Comparison of ENCODE assay signal across 1 cellular context in the genomic region with DNA sequence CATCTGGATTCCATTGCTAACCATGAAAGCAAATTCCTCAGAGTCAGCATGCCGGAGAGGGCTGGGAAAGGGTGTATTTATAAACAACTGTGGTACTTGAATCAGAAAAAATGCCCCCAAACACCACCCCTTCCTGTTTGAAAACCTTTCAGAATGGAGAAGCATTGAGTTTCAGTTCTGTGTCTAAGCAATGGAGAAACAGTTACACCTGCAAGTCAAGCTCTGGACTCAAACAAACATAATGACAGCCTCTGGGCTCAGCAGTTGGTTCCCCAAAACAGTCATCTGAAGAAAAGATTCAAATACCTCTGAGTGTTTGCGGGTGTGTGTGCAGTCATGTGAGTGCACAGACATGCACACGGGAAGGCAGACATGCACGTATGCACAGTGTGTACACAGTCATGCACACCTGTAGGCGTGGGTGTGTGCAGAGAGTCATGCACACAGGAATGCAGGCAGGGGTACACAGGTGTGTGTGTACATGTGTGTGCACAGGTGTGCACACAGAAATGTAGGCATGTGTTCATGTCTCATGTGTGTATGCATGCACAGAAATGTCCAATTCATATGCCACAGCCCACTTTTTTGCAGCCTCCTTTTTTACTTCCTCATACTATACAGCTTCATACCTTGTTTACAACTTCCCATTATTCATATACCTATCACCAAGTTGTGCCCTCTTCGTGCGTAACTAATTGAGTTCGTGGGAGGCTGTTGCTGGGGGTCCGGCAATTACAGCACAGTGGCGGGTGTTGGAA.
A peak's percentile ranks its signal among the peaks of the same experiment; 100 is the strongest.
TF ChIP-seq lines count a peak whose summit lies in the region.

No MANE protein-coding gene starts in this region.

TF ChIP-seq in GM12878, 131 proteins besides CTCF, POLR2A, EP300 and RAD21 (continued from another document and continues in another):
- TF ChIP-seq, protein P1, sequence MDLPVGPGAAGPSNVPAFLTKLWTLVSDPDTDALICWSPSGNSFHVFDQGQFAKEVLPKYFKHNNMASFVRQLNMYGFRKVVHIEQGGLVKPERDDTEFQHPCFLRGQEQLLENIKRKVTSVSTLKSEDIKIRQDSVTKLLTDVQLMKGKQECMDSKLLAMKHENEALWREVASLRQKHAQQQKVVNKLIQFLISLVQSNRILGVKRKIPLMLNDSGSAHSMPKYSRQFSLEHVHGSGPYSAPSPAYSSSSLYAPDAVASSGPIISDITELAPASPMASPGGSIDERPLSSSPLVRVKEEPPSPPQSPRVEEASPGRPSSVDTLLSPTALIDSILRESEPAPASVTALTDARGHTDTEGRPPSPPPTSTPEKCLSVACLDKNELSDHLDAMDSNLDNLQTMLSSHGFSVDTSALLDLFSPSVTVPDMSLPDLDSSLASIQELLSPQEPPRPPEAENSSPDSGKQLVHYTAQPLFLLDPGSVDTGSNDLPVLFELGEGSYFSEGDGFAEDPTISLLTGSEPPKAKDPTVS (IDR thresholded peaks at IDR 0.05; ENCODE audit: low read depth, low read length): no peak
- TF ChIP-seq, protein P2, sequence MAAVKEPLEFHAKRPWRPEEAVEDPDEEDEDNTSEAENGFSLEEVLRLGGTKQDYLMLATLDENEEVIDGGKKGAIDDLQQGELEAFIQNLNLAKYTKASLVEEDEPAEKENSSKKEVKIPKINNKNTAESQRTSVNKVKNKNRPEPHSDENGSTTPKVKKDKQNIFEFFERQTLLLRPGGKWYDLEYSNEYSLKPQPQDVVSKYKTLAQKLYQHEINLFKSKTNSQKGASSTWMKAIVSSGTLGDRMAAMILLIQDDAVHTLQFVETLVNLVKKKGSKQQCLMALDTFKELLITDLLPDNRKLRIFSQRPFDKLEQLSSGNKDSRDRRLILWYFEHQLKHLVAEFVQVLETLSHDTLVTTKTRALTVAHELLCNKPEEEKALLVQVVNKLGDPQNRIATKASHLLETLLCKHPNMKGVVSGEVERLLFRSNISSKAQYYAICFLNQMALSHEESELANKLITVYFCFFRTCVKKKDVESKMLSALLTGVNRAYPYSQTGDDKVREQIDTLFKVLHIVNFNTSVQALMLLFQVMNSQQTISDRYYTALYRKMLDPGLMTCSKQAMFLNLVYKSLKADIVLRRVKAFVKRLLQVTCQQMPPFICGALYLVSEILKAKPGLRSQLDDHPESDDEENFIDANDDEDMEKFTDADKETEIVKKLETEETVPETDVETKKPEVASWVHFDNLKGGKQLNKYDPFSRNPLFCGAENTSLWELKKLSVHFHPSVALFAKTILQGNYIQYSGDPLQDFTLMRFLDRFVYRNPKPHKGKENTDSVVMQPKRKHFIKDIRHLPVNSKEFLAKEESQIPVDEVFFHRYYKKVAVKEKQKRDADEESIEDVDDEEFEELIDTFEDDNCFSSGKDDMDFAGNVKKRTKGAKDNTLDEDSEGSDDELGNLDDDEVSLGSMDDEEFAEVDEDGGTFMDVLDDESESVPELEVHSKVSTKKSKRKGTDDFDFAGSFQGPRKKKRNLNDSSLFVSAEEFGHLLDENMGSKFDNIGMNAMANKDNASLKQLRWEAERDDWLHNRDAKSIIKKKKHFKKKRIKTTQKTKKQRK (IDR thresholded peaks at IDR 0.05; ENCODE audit: low read depth, low read length): no peak
- TF ChIP-seq NBN (IDR thresholded peaks at IDR 0.05) (no peak), POU2F2 (IDR thresholded peaks at IDR 0.05; ENCODE audit: borderline replicate concordance, low read depth, low read length) (peak; percentile 85; the same call in 2 of the 3 replicates), YBX1 (IDR thresholded peaks at IDR 0.05) (no peak), EZH2 (IDR thresholded peaks at IDR 0.05; ENCODE audit: borderline replicate concordance, control insufficient read depth, low read depth, low read length) (no peak), PAX5 (IDR thresholded peaks at IDR 0.05; ENCODE audit: borderline replicate concordance, low read depth, low read length) (peak; percentile 89; the same call in 1 of the 2 replicates), SIX5 (IDR thresholded peaks at IDR 0.05; ENCODE audit: low read depth, low read length, severe bottlenecking) (no peak), SMAD5 (IDR thresholded peaks at IDR 0.05; ENCODE audit: low read depth) (no peak), SUPT20H (IDR thresholded peaks at IDR 0.05; ENCODE audit: borderline replicate concordance, control insufficient read depth, low read depth, low read length) (no peak), BCL11A (IDR thresholded peaks at IDR 0.05; ENCODE audit: low read depth, low read length) (peak; percentile 79), SUZ12 (IDR thresholded peaks at IDR 0.05; ENCODE audit: unreplicated experiment) (no peak), TCF7 (IDR thresholded peaks at IDR 0.05; ENCODE audit: borderline replicate concordance) (no peak), NR2F1 (conservative IDR thresholded peaks at IDR 0.05) (no peak), ESRRA (IDR thresholded peaks at IDR 0.05; ENCODE audit: low read length) (no peak), ZNF274 (IDR thresholded peaks at IDR 0.05; ENCODE audit: insufficient read depth, insufficient read length) (no peak), CEBPB (IDR thresholded peaks at IDR 0.05; ENCODE audit: borderline replicate concordance in 1 of 2, low read depth in 2 of 2, low read length in 2 of 2) (peak in 1 of 2 experiments; percentile 73; a peak in 2 of 4 replicates), BHLHE40 (IDR thresholded peaks at IDR 0.05; ENCODE audit: borderline replicate concordance in 1 of 2, low read depth in 2 of 2, low read length in 1 of 2) (peak; percentile 78 to 84), MYB (IDR thresholded peaks at IDR 0.05; ENCODE audit: borderline replicate concordance, low read depth, low read length) (no peak), JUNB (IDR thresholded peaks at IDR 0.05) (peak; percentile 80), RELA (IDR thresholded peaks at IDR 0.05; ENCODE audit: borderline replicate concordance, partially characterized antibody) (no peak), HCFC1 (IDR thresholded peaks at IDR 0.05; ENCODE audit: low read length) (no peak), MXI1 (IDR thresholded peaks at IDR 0.05; ENCODE audit: low read depth, low read length) (no peak), CHD4 (IDR thresholded peaks at IDR 0.05) (no peak), RAD51 (IDR thresholded peaks at IDR 0.05) (no peak), EED (IDR thresholded peaks at IDR 0.05; ENCODE audit: low read depth) (peak; percentile 63), ZNF24 (IDR thresholded peaks at IDR 0.05) (no peak), TBL1XR1 (IDR thresholded peaks at IDR 0.05; ENCODE audit: low read depth, low read length) (no peak), RCOR1 (conservative IDR thresholded peaks at IDR 0.05; ENCODE audit: low read depth, low read length) (no peak), RBBP5 (conservative IDR thresholded peaks at IDR 0.05) (no peak), ZSCAN29 (IDR thresholded peaks at IDR 0.05) (no peak), BMI1 (IDR thresholded peaks at IDR 0.05; ENCODE audit: borderline replicate concordance) (no peak), RB1 (IDR thresholded peaks at IDR 0.05; ENCODE audit: borderline replicate concordance) (no peak), CHD2 (IDR thresholded peaks at IDR 0.05; ENCODE audit: borderline replicate concordance, low read depth, low read length) (no peak), TAF1 (IDR thresholded peaks at IDR 0.05; ENCODE audit: borderline replicate concordance, low read depth, low read length) (no peak)
- TF ChIP-seq, protein P3, sequence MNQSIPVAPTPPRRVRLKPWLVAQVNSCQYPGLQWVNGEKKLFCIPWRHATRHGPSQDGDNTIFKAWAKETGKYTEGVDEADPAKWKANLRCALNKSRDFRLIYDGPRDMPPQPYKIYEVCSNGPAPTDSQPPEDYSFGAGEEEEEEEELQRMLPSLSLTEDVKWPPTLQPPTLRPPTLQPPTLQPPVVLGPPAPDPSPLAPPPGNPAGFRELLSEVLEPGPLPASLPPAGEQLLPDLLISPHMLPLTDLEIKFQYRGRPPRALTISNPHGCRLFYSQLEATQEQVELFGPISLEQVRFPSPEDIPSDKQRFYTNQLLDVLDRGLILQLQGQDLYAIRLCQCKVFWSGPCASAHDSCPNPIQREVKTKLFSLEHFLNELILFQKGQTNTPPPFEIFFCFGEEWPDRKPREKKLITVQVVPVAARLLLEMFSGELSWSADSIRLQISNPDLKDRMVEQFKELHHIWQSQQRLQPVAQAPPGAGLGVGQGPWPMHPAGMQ (IDR thresholded peaks at IDR 0.05; ENCODE audit: borderline replicate concordance): no peak
- TF ChIP-seq, protein P4, sequence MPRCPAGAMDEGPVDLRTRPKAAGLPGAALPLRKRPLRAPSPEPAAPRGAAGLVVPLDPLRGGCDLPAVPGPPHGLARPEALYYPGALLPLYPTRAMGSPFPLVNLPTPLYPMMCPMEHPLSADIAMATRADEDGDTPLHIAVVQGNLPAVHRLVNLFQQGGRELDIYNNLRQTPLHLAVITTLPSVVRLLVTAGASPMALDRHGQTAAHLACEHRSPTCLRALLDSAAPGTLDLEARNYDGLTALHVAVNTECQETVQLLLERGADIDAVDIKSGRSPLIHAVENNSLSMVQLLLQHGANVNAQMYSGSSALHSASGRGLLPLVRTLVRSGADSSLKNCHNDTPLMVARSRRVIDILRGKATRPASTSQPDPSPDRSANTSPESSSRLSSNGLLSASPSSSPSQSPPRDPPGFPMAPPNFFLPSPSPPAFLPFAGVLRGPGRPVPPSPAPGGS (IDR thresholded peaks at IDR 0.05; ENCODE audit: borderline replicate concordance, insufficient read depth, low read depth, low read length, poor library complexity, severe bottlenecking): no peak
- TF ChIP-seq, protein P5, sequence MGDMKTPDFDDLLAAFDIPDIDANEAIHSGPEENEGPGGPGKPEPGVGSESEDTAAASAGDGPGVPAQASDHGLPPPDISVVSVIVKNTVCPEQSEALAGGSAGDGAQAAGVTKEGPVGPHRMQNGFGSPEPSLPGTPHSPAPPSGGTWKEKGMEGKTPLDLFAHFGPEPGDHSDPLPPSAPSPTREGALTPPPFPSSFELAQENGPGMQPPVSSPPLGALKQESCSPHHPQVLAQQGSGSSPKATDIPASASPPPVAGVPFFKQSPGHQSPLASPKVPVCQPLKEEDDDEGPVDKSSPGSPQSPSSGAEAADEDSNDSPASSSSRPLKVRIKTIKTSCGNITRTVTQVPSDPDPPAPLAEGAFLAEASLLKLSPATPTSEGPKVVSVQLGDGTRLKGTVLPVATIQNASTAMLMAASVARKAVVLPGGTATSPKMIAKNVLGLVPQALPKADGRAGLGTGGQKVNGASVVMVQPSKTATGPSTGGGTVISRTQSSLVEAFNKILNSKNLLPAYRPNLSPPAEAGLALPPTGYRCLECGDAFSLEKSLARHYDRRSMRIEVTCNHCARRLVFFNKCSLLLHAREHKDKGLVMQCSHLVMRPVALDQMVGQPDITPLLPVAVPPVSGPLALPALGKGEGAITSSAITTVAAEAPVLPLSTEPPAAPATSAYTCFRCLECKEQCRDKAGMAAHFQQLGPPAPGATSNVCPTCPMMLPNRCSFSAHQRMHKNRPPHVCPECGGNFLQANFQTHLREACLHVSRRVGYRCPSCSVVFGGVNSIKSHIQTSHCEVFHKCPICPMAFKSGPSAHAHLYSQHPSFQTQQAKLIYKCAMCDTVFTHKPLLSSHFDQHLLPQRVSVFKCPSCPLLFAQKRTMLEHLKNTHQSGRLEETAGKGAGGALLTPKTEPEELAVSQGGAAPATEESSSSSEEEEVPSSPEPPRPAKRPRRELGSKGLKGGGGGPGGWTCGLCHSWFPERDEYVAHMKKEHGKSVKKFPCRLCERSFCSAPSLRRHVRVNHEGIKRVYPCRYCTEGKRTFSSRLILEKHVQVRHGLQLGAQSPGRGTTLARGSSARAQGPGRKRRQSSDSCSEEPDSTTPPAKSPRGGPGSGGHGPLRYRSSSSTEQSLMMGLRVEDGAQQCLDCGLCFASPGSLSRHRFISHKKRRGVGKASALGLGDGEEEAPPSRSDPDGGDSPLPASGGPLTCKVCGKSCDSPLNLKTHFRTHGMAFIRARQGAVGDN (IDR thresholded peaks at IDR 0.05): no peak
- TF ChIP-seq, protein P6, sequence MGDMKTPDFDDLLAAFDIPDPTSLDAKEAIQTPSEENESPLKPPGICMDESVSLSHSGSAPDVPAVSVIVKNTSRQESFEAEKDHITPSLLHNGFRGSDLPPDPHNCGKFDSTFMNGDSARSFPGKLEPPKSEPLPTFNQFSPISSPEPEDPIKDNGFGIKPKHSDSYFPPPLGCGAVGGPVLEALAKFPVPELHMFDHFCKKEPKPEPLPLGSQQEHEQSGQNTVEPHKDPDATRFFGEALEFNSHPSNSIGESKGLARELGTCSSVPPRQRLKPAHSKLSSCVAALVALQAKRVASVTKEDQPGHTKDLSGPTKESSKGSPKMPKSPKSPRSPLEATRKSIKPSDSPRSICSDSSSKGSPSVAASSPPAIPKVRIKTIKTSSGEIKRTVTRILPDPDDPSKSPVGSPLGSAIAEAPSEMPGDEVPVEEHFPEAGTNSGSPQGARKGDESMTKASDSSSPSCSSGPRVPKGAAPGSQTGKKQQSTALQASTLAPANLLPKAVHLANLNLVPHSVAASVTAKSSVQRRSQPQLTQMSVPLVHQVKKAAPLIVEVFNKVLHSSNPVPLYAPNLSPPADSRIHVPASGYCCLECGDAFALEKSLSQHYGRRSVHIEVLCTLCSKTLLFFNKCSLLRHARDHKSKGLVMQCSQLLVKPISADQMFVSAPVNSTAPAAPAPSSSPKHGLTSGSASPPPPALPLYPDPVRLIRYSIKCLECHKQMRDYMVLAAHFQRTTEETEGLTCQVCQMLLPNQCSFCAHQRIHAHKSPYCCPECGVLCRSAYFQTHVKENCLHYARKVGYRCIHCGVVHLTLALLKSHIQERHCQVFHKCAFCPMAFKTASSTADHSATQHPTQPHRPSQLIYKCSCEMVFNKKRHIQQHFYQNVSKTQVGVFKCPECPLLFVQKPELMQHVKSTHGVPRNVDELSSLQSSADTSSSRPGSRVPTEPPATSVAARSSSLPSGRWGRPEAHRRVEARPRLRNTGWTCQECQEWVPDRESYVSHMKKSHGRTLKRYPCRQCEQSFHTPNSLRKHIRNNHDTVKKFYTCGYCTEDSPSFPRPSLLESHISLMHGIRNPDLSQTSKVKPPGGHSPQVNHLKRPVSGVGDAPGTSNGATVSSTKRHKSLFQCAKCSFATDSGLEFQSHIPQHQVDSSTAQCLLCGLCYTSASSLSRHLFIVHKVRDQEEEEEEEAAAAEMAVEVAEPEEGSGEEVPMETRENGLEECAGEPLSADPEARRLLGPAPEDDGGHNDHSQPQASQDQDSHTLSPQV (IDR thresholded peaks at IDR 0.05): no peak
- TF ChIP-seq, protein P7, sequence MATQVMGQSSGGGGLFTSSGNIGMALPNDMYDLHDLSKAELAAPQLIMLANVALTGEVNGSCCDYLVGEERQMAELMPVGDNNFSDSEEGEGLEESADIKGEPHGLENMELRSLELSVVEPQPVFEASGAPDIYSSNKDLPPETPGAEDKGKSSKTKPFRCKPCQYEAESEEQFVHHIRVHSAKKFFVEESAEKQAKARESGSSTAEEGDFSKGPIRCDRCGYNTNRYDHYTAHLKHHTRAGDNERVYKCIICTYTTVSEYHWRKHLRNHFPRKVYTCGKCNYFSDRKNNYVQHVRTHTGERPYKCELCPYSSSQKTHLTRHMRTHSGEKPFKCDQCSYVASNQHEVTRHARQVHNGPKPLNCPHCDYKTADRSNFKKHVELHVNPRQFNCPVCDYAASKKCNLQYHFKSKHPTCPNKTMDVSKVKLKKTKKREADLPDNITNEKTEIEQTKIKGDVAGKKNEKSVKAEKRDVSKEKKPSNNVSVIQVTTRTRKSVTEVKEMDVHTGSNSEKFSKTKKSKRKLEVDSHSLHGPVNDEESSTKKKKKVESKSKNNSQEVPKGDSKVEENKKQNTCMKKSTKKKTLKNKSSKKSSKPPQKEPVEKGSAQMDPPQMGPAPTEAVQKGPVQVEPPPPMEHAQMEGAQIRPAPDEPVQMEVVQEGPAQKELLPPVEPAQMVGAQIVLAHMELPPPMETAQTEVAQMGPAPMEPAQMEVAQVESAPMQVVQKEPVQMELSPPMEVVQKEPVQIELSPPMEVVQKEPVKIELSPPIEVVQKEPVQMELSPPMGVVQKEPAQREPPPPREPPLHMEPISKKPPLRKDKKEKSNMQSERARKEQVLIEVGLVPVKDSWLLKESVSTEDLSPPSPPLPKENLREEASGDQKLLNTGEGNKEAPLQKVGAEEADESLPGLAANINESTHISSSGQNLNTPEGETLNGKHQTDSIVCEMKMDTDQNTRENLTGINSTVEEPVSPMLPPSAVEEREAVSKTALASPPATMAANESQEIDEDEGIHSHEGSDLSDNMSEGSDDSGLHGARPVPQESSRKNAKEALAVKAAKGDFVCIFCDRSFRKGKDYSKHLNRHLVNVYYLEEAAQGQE (IDR thresholded peaks at IDR 0.05; ENCODE audit: low read depth, low read length): no peak
